ENCODE assay signal across 8 cellular contexts in genomic region chr9:3181049-3181953, GRCh38.
DNase-seq lines count a peak whose midpoint lies in the region; ATAC-seq and TF ChIP-seq lines count a peak whose summit lies in the region.

No MANE protein-coding gene starts in this region.

- no peak overlapping the region for H3K9ac ChIP-seq in Karpas-422 (ENCODE audit: low read length)

- no peak for TF ChIP-seq EP300 in suprapubic skin (IDR thresholded peaks at IDR 0.05)

- no peak overlapping the region for H3K4me2 ChIP-seq in Karpas-422 (ENCODE audit: low read depth, low read length, poor library complexity, severe bottlenecking)

- H3K4me1 ChIP-seq in Karpas-422 (ENCODE audit: low read length), result no peaks in the 10 kb centered on the region
- H3K4me1 ChIP-seq in suprapubic skin, result peaks cover 10% of the 10 kb centered on the region

- TF ChIP-seq CTCF in coronary artery (IDR thresholded peaks at IDR 0.05) (no peak), suprapubic skin (IDR thresholded peaks at IDR 0.05) (peak in 1 of 2 donors; percentile 12), omental fat pad (IDR thresholded peaks at IDR 0.05) (no peak)

- H3K4me3 ChIP-seq in Karpas-422 (ENCODE audit: low read length) (no peak overlapping the region), coronary artery (peak overlapping the region; percentile 55), suprapubic skin (peak overlapping the region; percentile 37)

- TF ChIP-seq POLR2A in suprapubic skin (IDR thresholded peaks at IDR 0.05), result no peak

- H3K27ac ChIP-seq in Karpas-422 (ENCODE audit: low read length) (no peak overlapping the region), coronary artery (no peak overlapping the region), suprapubic skin (no peak overlapping the region)

- H3K9me3 ChIP-seq in Karpas-422 (ENCODE audit: low read length) (no peaks in the 10 kb centered on the region), suprapubic skin (no peaks in the 10 kb centered on the region)

- H3K36me3 ChIP-seq in Karpas-422 (ENCODE audit: insufficient read depth, low read length) (no peaks in the 10 kb centered on the region), suprapubic skin (no peaks in the 10 kb centered on the region)

- no peaks in the 10 kb centered on the region for H3K79me2 ChIP-seq in Karpas-422 (ENCODE audit: low read length)

- no peaks in the 10 kb centered on the region for H4K20me1 ChIP-seq in Karpas-422 (ENCODE audit: insufficient read depth, low read depth, low read length)

- H3K27me3 ChIP-seq in Karpas-422 (ENCODE audit: low read length), result no peaks in the 10 kb centered on the region
- H3K27me3 ChIP-seq in suprapubic skin, result peaks cover 16% of the 10 kb centered on the region

- ATAC-seq in GM19043 (IDR thresholded peaks at IDR 0.05; ENCODE audit: low read depth, unreplicated experiment), result peak; percentile 69
- peak; percentile 79 for ATAC-seq in SK-N-SH treated with all-trans-retinoic acid at 6 μM for 48 hours
- ATAC-seq in omental fat pad (ENCODE audit: low FRiP score), result no peak

- whole genome bisulfite sequencing in suprapubic skin, result 2% methylated on average over 9 of the region's 76 CpGs

- DNase-seq in ACHN, result peak; percentile 42
- DNase-seq in Karpas-422, result peak; percentile 47
- DNase-seq in coronary artery (ENCODE audit: low spot score), result no peak
- peak; percentile 14 for DNase-seq in mucosa of gallbladder (ENCODE audit: low spot score)
- DNase-seq in suprapubic skin (ENCODE audit: low spot score in 2 of 2), result no peak
- no peak for DNase-seq in omental fat pad (ENCODE audit: low spot score)

- in situ Hi-C loops in ACHN (cut with HindIII; ENCODE audit: low pct_ligation_motif_present, low pct_unique_long_range_greater_than_20kb, low sequenced_read_pairs), result no loop called here

- no peak overlapping the region for H2AFZ ChIP-seq in Karpas-422 (ENCODE audit: low read length)

- H3K9me2 ChIP-seq in Karpas-422 (replicated peaks; ENCODE audit: insufficient read depth, low read length), result no peaks in the 10 kb centered on the region

TF ChIP-seq in SK-N-SH treated with all-trans-retinoic acid at 6 μM for 48 hours, 23 proteins besides CTCF, POLR2A, EP300 and RAD21:
- TF ChIP-seq SNAI2 (CRISPR knock-in tag; IDR thresholded peaks at IDR 0.05) (no peak), GLIS3 (CRISPR knock-in tag; IDR thresholded peaks at IDR 0.05) (no peak), ISL1 (CRISPR knock-in tag; IDR thresholded peaks at IDR 0.05) (no peak), ZFP3 (CRISPR knock-in tag; IDR thresholded peaks at IDR 0.05) (no peak), CSRNP3 (CRISPR knock-in tag; IDR thresholded peaks at IDR 0.05) (no peak), POU6F1 (CRISPR knock-in tag; IDR thresholded peaks at IDR 0.05; ENCODE audit: borderline replicate concordance, low read depth) (no peak), ESRRG (CRISPR knock-in tag; IDR thresholded peaks at IDR 0.05) (no peak), ZNF70 (CRISPR knock-in tag; IDR thresholded peaks at IDR 0.05) (no peak), TOX (CRISPR knock-in tag; IDR thresholded peaks at IDR 0.05; ENCODE audit: borderline replicate concordance) (no peak), RARB (CRISPR knock-in tag; IDR thresholded peaks at IDR 0.05) (no peak), ZC3H10 (CRISPR knock-in tag; IDR thresholded peaks at IDR 0.05) (no peak)

Comparison
In these comparisons a context has a peak if more than half of its experiments do, and no peak if none do; other contexts are left out.
1. DNase-seq: peak in ACHN (single experiment), Karpas-422 (single experiment) and mucosa of gallbladder (single experiment); none in coronary artery (single experiment), suprapubic skin (0 of 2) and omental fat pad (single experiment).